10 cellular contexts compared by ENCODE assay signal in the genomic region with DNA sequence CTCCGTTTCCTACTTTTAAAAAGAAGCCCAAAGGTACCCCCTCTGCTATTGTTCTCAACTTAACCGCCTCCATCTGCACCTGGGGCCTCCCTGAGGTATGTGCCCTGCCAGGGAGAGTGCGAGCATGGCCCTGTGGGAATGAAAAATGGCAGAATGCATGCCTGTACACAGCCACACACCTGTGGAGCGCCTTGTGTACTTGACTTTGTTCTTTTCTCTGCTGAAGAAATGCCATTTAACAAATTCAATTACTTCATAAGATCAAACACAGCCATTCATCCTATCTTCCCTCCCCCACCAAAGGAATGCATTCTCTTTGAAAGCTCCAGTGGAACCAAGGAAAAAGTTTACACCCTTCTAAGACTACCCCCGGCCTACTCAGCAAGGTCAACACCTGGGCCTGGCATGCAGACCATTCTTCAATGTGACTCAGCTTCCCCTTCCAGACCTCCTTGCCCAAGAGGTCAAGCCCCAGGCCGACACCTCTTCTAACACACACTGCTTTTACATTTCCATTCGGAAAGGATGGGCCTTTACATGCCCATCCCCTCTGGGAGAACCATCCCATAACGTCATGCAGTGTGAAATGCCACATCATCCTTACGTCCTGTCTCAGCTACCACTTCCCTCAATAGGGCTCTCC.
DNase-seq lines count a peak whose midpoint lies in the region; ATAC-seq lines count a peak whose summit lies in the region.
"Had no signal": no experiment of that assay in that cellular context is flagged by ENCODE, and none has a peak within 500 bp of the region (broad histone marks: within the 10 kb centered on the region; RNA-seq: fewer than 3 reads in every experiment).

No MANE protein-coding gene starts in this region.

- peak; percentile 23 for ATAC-seq in GM18498 (IDR thresholded peaks at IDR 0.05; ENCODE audit: unreplicated experiment)
- peak; percentile 15 for ATAC-seq in HG02943 (IDR thresholded peaks at IDR 0.05; ENCODE audit: low read depth, unreplicated experiment)
- ATAC-seq in GM21825 (IDR thresholded peaks at IDR 0.05; ENCODE audit: unreplicated experiment) = no peak
- ATAC-seq: sciatic nerve had no signal

- H3K27ac ChIP-seq in SJSA1 (peak overlapping the region; percentile 93), iPS DF 6.9 (ENCODE audit: low read length) (peak overlapping the region; percentile 64)

- DNase-seq in SJSA1 (ENCODE audit: low read depth in 1 of 2, low spot score in 2 of 2) = peak; percentile 74 to 83
- DNase-seq in iPS DF 6.9 (ENCODE audit: low read depth, low spot score) = peak; percentile 50
- no peak for DNase-seq in NCI-H1930 (lab: John Stamatoyannopoulos, UW)
- no peak for DNase-seq in stimulated activated CD4-positive, alpha-beta T cell treated with anti-CD3 and anti-CD28 coated beads, Interleukin-2, amount 100 ng/mL, for 48 hours
- DNase-seq in AG08395 (ENCODE audit: low spot score) = no peak
- DNase-seq: activated T-cell treated with anti-CD3 and anti-CD28 coated beads, Interleukin-2, amount 50 U/mL, for 48 hours had no signal

- H3K27me3 ChIP-seq in SJSA1 (replicated peaks) (no peaks in the 10 kb centered on the region), iPS DF 6.9 (ENCODE audit: control insufficient read depth, insufficient read depth, low read length) (no peaks in the 10 kb centered on the region)

- H3K4me3 ChIP-seq in SJSA1 (no peak overlapping the region), iPS DF 6.9 (ENCODE audit: low read length) (no peak overlapping the region)

- H3K9me3 ChIP-seq in SJSA1 (replicated peaks) (no peaks in the 10 kb centered on the region), iPS DF 6.9 (ENCODE audit: control insufficient read depth, insufficient read depth, low read length) (no peaks in the 10 kb centered on the region)

- H3K36me3 ChIP-seq in SJSA1 (peaks cover 49% of the 10 kb centered on the region), iPS DF 6.9 (ENCODE audit: control insufficient read depth, insufficient read depth, low read length) (0 out of 2 replicates have a peak, but pooled peaks cover 3% of the 10 kb centered on the region)

- WGBS in iPS DF 6.9 (ENCODE audit: insufficient coverage, insufficient read length) = no CpG with 5 or more reads among the region's 9 CpGs

- H3K4me1 ChIP-seq in SJSA1 (replicated peaks) = peaks cover 46% of the 10 kb centered on the region
- H3K4me1 ChIP-seq in iPS DF 6.9 (ENCODE audit: control insufficient read depth, insufficient read depth, low read length) = peaks cover 7% of the 10 kb centered on the region; the same call in 1 of the 2 replicates

Comparison
In these comparisons a context has a peak if more than half of its experiments do, and no peak if none do; other contexts are left out.
1. DNase-seq: peak in SJSA1 (2 of 2) and iPS DF 6.9 (single experiment); none in NCI-H1930 (0 of 2), stimulated activated CD4-positive, alpha-beta T cell treated with anti-CD3 and anti-CD28 coated beads, Interleukin-2, amount 100 ng/mL, for 48 hours (0 of 2) and AG08395 (single experiment).